20 cellular contexts compared by ENCODE assay signal in the genomic region with DNA sequence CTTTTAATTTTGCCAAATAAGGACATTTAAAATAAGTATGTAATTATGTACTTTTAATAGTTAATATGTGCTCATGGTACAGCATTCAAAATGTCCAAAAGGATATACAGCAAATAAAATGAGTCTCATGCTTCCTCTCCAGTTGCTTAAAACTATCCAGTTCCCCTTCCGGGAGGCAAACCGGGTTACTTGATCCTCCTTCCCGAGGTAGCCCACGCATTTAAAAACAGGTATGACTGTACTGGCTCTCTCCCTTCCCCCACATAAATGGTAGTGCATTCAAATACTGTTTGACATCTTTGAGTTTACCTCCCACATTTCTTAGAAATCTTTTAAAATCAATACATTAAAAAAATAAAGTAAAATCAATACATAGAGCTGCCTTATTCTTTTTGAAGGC.
DNase-seq lines count a peak whose midpoint lies in the region; ATAC-seq and TF ChIP-seq lines count a peak whose summit lies in the region.
"Had no signal": no experiment of that assay in that cellular context is flagged by ENCODE, and none has a peak within 500 bp of the region (broad histone marks: within the 10 kb centered on the region; RNA-seq: fewer than 3 reads in every experiment).

No MANE protein-coding gene starts in this region.

- H3K4me1 ChIP-seq in Caco-2: peaks cover 5% of the 10 kb centered on the region; the same call in 1 of the 2 replicates
- no peaks in the 10 kb centered on the region for H3K4me1 ChIP-seq in suprapubic skin
- H3K4me1 ChIP-seq: BLaER1 treated with 17β-estradiol and CSF1 and Interleukin-3, amounts not matched to agents 10 nM and 100 nM; Peyer's patch had no signal

- H3K36me3 Mint-ChIP-seq in activated T-cell treated with anti-CD3 and anti-CD28 coated beads, Interleukin-2, amount 50 U/mL, for 24 hours (ENCODE audit: low read depth): peaks cover 42% of the 10 kb centered on the region
- H3K36me3 Mint-ChIP-seq in endothelial cell (ENCODE audit: low read depth, unreplicated experiment) (peaks cover 20% of the 10 kb centered on the region), nephron progenitor cell (ENCODE audit: low read depth) (peaks cover 69% of the 10 kb centered on the region), Caco-2 (ENCODE audit: insufficient read depth, unreplicated experiment) (peaks cover 47% of the 10 kb centered on the region)

- H3K9me3 ChIP-seq in Caco-2: peaks cover 16% of the 10 kb centered on the region
- no peaks in the 10 kb centered on the region for H3K9me3 ChIP-seq in suprapubic skin
- H3K9me3 ChIP-seq: Peyer's patch had no signal

- H3K27me3 ChIP-seq in Caco-2 (replicated peaks; ENCODE audit: control insufficient read depth, insufficient read depth, low read length): no peaks in the 10 kb centered on the region
- H3K27me3 ChIP-seq in suprapubic skin: no peaks in the 10 kb centered on the region
- H3K27me3 ChIP-seq: BLaER1 treated with 17β-estradiol and CSF1 and Interleukin-3, amounts not matched to agents 10 nM and 100 nM; Peyer's patch had no signal

- TF ChIP-seq EP300 in suprapubic skin (IDR thresholded peaks at IDR 0.05): no peak

- H3K4me1 Mint-ChIP-seq in activated T-cell treated with anti-CD3 and anti-CD28 coated beads, Interleukin-2, amount 50 U/mL, for 24 hours (ENCODE audit: low read depth): peaks cover 45% of the 10 kb centered on the region
- H3K4me1 Mint-ChIP-seq in endothelial cell (ENCODE audit: unreplicated experiment): peaks cover 6% of the 10 kb centered on the region
- peaks cover 16% of the 10 kb centered on the region for H3K4me1 Mint-ChIP-seq in nephron progenitor cell
- peaks cover 6% of the 10 kb centered on the region for H3K4me1 Mint-ChIP-seq in Caco-2 (ENCODE audit: low read depth, unreplicated experiment)

- POLR2A ChIA-PET in Caco-2 (lab: Charles Lee): no interaction called here

- TF ChIP-seq POLR2A in suprapubic skin (IDR thresholded peaks at IDR 0.05): no peak

- TF ChIP-seq CTCF in endothelial cell (IDR thresholded peaks at IDR 0.05; ENCODE audit: unreplicated experiment) (no peak), nephron progenitor cell (IDR thresholded peaks at IDR 0.05) (no peak), Caco-2 (IDR thresholded peaks at IDR 0.05; ENCODE audit: insufficient read depth in 1 of 2, low read depth in 1 of 2, low read length in 1 of 2, severe bottlenecking in 1 of 2, unreplicated experiment in 1 of 2) (no peak), suprapubic skin (IDR thresholded peaks at IDR 0.05) (no peak)

- no TSS peak for BruUV-seq in Caco-2 (replicated peaks; lab: Mats Ljungman, UMichigan)

- ATAC-seq in GM18867 (IDR thresholded peaks at IDR 0.05; ENCODE audit: unreplicated experiment): no peak

- WGBS in suprapubic skin: 92% methylated on average over 4 of the region's 4 CpGs

- no peak overlapping the region for H3K27ac ChIP-seq in suprapubic skin
- H3K27ac ChIP-seq: BLaER1 treated with 17β-estradiol and CSF1 and Interleukin-3, amounts not matched to agents 10 nM and 100 nM; Peyer's patch had no signal

- H3K4me3 Mint-ChIP-seq in activated T-cell treated with anti-CD3 and anti-CD28 coated beads, Interleukin-2, amount 50 U/mL, for 24 hours: no peak overlapping the region
- H3K4me3 Mint-ChIP-seq in endothelial cell (ENCODE audit: unreplicated experiment) (peak overlapping the region; percentile 44), nephron progenitor cell (no peak overlapping the region), Caco-2 (ENCODE audit: unreplicated experiment) (no peak overlapping the region)
- H3K4me3 Mint-ChIP-seq: HFFc6 had no signal

- DNase-seq in activated T-cell treated with anti-CD3 and anti-CD28 coated beads, Interleukin-2, amount 50 U/mL, for 24 hours: no peak
- DNase-seq in activated T-cell treated with anti-CD3 and anti-CD28 coated beads, Interleukin-2, amount 50 U/mL, for 48 hours: no peak
- DNase-seq in endothelial cell (ENCODE audit: low spot score): no peak
- no peak for DNase-seq in nephron progenitor cell
- no peak for DNase-seq in Caco-2
- DNase-seq in suprapubic skin (ENCODE audit: low spot score in 2 of 2): no peak
- no peak for DNase-seq in activated effector memory CD4-positive, alpha-beta T cell treated with anti-CD3 and anti-CD28 coated beads, Interleukin-2, amount 50 U/mL, for 16 hours
- DNase-seq: 8988T, EL, GF-D8, HFFc6, MM.1S, NCI-H1048, NCI-H1417 treated with DMSO at 0.1 percent for 48 hours, NCI-H1930, NCI-H510A treated with DMSO at 0.1 percent for 48 hours, NCI-H774, Peyer's patch had no signal

- intact Hi-C loops in Caco-2 (cut with micrococcal nuclease; ENCODE audit: unreplicated experiment): no loop called here

- H3K36me3 ChIP-seq in Caco-2 (ENCODE audit: control insufficient read depth, insufficient read depth, low read length) (peaks cover 5% of the 10 kb centered on the region), suprapubic skin (peaks cover 10% of the 10 kb centered on the region)

- H3K4me3 ChIP-seq in Caco-2 (ENCODE audit: low read depth, low read length) (no peak overlapping the region), suprapubic skin (no peak overlapping the region)
- H3K4me3 ChIP-seq: BLaER1 treated with 17β-estradiol and CSF1 and Interleukin-3, amounts not matched to agents 10 nM and 100 nM; Peyer's patch had no signal

- peak overlapping the region; percentile 65 for H3K27ac Mint-ChIP-seq in activated T-cell treated with anti-CD3 and anti-CD28 coated beads, Interleukin-2, amount 50 U/mL, for 24 hours
- H3K27ac Mint-ChIP-seq in endothelial cell (ENCODE audit: unreplicated experiment) (no peak overlapping the region), nephron progenitor cell (peak overlapping the region; percentile 58), Caco-2 (ENCODE audit: unreplicated experiment) (no peak overlapping the region)
- H3K27ac Mint-ChIP-seq: HFFc6 had no signal

- no peaks in the 10 kb centered on the region for H3K27me3 Mint-ChIP-seq in activated T-cell treated with anti-CD3 and anti-CD28 coated beads, Interleukin-2, amount 50 U/mL, for 24 hours
- H3K27me3 Mint-ChIP-seq in endothelial cell (ENCODE audit: unreplicated experiment) (peaks cover 2% of the 10 kb centered on the region), nephron progenitor cell (ENCODE audit: low read depth, poor library complexity) (peaks cover 5% of the 10 kb centered on the region), Caco-2 (ENCODE audit: insufficient read depth, unreplicated experiment) (no peaks in the 10 kb centered on the region)

- CTCF ChIA-PET in Caco-2 (lab: Charles Lee): no interaction called here

- H3K9me3 Mint-ChIP-seq in activated T-cell treated with anti-CD3 and anti-CD28 coated beads, Interleukin-2, amount 50 U/mL, for 24 hours: peaks cover 4% of the 10 kb centered on the region
- no peaks in the 10 kb centered on the region for H3K9me3 Mint-ChIP-seq in endothelial cell (ENCODE audit: unreplicated experiment)
- H3K9me3 Mint-ChIP-seq in nephron progenitor cell: peaks cover 36% of the 10 kb centered on the region
- no peaks in the 10 kb centered on the region for H3K9me3 Mint-ChIP-seq in Caco-2 (ENCODE audit: unreplicated experiment)

Comparison
In these comparisons a context has a peak if more than half of its experiments do, and no peak if none do; other contexts are left out.
1. H3K27ac Mint-ChIP-seq: peak in activated T-cell treated with anti-CD3 and anti-CD28 coated beads, Interleukin-2, amount 50 U/mL, for 24 hours (single experiment) and nephron progenitor cell (single experiment); none in endothelial cell (single experiment) and Caco-2 (single experiment).